1 cellular context compared by ENCODE assay signal in the genomic region with DNA sequence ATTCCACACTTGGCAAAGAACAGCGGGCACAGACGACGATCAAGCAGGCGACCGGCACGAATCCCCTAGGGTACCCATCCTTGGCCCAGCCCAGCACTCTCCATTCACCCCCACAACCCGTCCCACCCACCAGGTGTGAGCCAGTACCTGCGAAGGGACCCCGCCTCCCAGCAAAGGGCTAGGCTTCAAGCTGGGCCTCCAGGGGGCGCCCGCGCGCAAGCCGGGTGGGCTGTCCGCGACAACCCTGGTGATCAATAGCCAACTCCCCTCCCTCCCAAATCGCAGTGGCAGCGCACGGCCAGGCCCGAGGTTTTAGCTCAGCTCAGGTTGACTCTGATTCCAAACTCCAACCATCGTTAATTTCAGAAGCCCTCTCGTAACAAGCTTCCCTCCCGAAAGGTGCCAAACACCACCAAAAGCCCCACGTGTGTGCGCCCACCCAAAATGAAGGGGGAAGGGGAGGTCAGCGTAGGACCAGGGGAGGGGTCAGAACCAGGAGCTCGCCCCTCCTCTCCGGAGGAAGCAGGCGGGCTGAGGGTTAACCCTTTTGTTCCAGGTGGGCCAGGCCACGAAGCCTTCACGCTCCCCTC.
A peak's percentile ranks its signal among the peaks of the same experiment; 100 is the strongest.
TF ChIP-seq lines count a peak whose summit lies in the region.

No MANE protein-coding gene starts in this region.

TF ChIP-seq in HepG2, 621 proteins besides CTCF, POLR2A, EP300 and RAD21 (continued from another document and continues in another):
- TF ChIP-seq, protein P1, sequence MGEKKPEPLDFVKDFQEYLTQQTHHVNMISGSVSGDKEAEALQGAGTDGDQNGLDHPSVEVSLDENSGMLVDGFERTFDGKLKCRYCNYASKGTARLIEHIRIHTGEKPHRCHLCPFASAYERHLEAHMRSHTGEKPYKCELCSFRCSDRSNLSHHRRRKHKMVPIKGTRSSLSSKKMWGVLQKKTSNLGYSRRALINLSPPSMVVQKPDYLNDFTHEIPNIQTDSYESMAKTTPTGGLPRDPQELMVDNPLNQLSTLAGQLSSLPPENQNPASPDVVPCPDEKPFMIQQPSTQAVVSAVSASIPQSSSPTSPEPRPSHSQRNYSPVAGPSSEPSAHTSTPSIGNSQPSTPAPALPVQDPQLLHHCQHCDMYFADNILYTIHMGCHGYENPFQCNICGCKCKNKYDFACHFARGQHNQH (CRISPR knock-in tag; IDR thresholded peaks at IDR 0.05) = peak; percentile 79
- TF ChIP-seq ARNT2 (CRISPR knock-in tag; IDR thresholded peaks at IDR 0.05; ENCODE audit: low read depth) (peak; percentile 86), ZNF160 (CRISPR knock-in tag; IDR thresholded peaks at IDR 0.05) (peak; percentile 82; the same call in 1 of the 2 replicates), MED13 (CRISPR knock-in tag; IDR thresholded peaks at IDR 0.05) (no peak), BHLHE40 (IDR thresholded peaks at IDR 0.05; ENCODE audit: low read length) (peak; percentile 52; the same call in 1 of the 2 replicates), ZNF615 (CRISPR knock-in tag; IDR thresholded peaks at IDR 0.05; ENCODE audit: borderline replicate concordance) (0 out of 2 replicates have a peak, but pooled peaks have one; percentile 85), NONO (IDR thresholded peaks at IDR 0.05) (no peak), NONO (CRISPR knock-in tag; conservative IDR thresholded peaks at IDR 0.05) (peak; percentile 86), CENPX (CRISPR knock-in tag; IDR thresholded peaks at IDR 0.05) (no peak), DNMT1 (CRISPR knock-in tag; IDR thresholded peaks at IDR 0.05) (peak; percentile 39; the same call in 1 of the 2 replicates), NFIB (CRISPR knock-in tag; IDR thresholded peaks at IDR 0.05; ENCODE audit: borderline replicate concordance) (no peak), ZBTB1 (CRISPR knock-in tag; IDR thresholded peaks at IDR 0.05; ENCODE audit: borderline replicate concordance) (no peak), NCOA1 (CRISPR knock-in tag; IDR thresholded peaks at IDR 0.05) (no peak), KAT7 (CRISPR knock-in tag; IDR thresholded peaks at IDR 0.05; ENCODE audit: borderline replicate concordance) (peak; percentile 58; the same call in 1 of the 2 replicates), ZSCAN31 (CRISPR knock-in tag; IDR thresholded peaks at IDR 0.05; ENCODE audit: low read depth) (no peak; the same call in 1 of the 2 replicates), ZFX (CRISPR knock-in tag; IDR thresholded peaks at IDR 0.05; ENCODE audit: low read depth) (peak; percentile 62), KDM5B (CRISPR knock-in tag; IDR thresholded peaks at IDR 0.05; ENCODE audit: borderline replicate concordance) (peak; percentile 84; the same call in 1 of the 2 replicates), ELF1 (CRISPR knock-in tag; IDR thresholded peaks at IDR 0.05) (0 out of 2 replicates have a peak, but pooled peaks have one; percentile 21), ZNF451 (CRISPR knock-in tag; IDR thresholded peaks at IDR 0.05) (peak; percentile 76), IKZF4 (CRISPR knock-in tag; IDR thresholded peaks at IDR 0.05; ENCODE audit: borderline replicate concordance, low read depth, not compliant biosample characterization) (peak; percentile 16), CBX1 (IDR thresholded peaks at IDR 0.05; ENCODE audit: low read depth) (peak; percentile 70), ZNF616 (CRISPR knock-in tag; IDR thresholded peaks at IDR 0.05; ENCODE audit: low read depth) (no peak)
- TF ChIP-seq, protein P2, sequence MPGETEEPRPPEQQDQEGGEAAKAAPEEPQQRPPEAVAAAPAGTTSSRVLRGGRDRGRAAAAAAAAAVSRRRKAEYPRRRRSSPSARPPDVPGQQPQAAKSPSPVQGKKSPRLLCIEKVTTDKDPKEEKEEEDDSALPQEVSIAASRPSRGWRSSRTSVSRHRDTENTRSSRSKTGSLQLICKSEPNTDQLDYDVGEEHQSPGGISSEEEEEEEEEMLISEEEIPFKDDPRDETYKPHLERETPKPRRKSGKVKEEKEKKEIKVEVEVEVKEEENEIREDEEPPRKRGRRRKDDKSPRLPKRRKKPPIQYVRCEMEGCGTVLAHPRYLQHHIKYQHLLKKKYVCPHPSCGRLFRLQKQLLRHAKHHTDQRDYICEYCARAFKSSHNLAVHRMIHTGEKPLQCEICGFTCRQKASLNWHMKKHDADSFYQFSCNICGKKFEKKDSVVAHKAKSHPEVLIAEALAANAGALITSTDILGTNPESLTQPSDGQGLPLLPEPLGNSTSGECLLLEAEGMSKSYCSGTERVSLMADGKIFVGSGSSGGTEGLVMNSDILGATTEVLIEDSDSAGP (CRISPR knock-in tag; IDR thresholded peaks at IDR 0.05; ENCODE audit: borderline replicate concordance) = peak; percentile 85
- TF ChIP-seq, protein P3, sequence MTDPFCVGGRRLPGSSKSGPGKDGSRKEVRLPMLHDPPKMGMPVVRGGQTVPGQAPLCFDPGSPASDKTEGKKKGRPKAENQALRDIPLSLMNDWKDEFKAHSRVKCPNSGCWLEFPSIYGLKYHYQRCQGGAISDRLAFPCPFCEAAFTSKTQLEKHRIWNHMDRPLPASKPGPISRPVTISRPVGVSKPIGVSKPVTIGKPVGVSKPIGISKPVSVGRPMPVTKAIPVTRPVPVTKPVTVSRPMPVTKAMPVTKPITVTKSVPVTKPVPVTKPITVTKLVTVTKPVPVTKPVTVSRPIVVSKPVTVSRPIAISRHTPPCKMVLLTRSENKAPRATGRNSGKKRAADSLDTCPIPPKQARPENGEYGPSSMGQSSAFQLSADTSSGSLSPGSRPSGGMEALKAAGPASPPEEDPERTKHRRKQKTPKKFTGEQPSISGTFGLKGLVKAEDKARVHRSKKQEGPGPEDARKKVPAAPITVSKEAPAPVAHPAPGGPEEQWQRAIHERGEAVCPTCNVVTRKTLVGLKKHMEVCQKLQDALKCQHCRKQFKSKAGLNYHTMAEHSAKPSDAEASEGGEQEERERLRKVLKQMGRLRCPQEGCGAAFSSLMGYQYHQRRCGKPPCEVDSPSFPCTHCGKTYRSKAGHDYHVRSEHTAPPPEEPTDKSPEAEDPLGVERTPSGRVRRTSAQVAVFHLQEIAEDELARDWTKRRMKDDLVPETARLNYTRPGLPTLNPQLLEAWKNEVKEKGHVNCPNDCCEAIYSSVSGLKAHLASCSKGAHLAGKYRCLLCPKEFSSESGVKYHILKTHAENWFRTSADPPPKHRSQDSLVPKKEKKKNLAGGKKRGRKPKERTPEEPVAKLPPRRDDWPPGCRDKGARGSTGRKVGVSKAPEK (CRISPR knock-in tag; IDR thresholded peaks at IDR 0.05; ENCODE audit: borderline replicate concordance) = peak; percentile 97
- TF ChIP-seq, protein P4, sequence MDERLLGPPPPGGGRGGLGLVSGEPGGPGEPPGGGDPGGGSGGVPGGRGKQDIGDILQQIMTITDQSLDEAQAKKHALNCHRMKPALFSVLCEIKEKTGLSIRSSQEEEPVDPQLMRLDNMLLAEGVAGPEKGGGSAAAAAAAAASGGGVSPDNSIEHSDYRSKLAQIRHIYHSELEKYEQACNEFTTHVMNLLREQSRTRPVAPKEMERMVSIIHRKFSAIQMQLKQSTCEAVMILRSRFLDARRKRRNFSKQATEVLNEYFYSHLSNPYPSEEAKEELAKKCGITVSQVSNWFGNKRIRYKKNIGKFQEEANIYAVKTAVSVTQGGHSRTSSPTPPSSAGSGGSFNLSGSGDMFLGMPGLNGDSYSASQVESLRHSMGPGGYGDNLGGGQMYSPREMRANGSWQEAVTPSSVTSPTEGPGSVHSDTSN (CRISPR knock-in tag; IDR thresholded peaks at IDR 0.05) = no peak; the same call in 1 of the 2 replicates
- TF ChIP-seq, protein P5, sequence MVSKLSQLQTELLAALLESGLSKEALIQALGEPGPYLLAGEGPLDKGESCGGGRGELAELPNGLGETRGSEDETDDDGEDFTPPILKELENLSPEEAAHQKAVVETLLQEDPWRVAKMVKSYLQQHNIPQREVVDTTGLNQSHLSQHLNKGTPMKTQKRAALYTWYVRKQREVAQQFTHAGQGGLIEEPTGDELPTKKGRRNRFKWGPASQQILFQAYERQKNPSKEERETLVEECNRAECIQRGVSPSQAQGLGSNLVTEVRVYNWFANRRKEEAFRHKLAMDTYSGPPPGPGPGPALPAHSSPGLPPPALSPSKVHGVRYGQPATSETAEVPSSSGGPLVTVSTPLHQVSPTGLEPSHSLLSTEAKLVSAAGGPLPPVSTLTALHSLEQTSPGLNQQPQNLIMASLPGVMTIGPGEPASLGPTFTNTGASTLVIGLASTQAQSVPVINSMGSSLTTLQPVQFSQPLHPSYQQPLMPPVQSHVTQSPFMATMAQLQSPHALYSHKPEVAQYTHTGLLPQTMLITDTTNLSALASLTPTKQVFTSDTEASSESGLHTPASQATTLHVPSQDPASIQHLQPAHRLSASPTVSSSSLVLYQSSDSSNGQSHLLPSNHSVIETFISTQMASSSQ (IDR thresholded peaks at IDR 0.05; ENCODE audit: low read depth) = no peak
- TF ChIP-seq, protein P5 (CRISPR knock-in tag; IDR thresholded peaks at IDR 0.05; ENCODE audit: borderline replicate concordance) = 0 out of 2 replicates have a peak, but pooled peaks have one; percentile 25
- TF ChIP-seq, protein P6, sequence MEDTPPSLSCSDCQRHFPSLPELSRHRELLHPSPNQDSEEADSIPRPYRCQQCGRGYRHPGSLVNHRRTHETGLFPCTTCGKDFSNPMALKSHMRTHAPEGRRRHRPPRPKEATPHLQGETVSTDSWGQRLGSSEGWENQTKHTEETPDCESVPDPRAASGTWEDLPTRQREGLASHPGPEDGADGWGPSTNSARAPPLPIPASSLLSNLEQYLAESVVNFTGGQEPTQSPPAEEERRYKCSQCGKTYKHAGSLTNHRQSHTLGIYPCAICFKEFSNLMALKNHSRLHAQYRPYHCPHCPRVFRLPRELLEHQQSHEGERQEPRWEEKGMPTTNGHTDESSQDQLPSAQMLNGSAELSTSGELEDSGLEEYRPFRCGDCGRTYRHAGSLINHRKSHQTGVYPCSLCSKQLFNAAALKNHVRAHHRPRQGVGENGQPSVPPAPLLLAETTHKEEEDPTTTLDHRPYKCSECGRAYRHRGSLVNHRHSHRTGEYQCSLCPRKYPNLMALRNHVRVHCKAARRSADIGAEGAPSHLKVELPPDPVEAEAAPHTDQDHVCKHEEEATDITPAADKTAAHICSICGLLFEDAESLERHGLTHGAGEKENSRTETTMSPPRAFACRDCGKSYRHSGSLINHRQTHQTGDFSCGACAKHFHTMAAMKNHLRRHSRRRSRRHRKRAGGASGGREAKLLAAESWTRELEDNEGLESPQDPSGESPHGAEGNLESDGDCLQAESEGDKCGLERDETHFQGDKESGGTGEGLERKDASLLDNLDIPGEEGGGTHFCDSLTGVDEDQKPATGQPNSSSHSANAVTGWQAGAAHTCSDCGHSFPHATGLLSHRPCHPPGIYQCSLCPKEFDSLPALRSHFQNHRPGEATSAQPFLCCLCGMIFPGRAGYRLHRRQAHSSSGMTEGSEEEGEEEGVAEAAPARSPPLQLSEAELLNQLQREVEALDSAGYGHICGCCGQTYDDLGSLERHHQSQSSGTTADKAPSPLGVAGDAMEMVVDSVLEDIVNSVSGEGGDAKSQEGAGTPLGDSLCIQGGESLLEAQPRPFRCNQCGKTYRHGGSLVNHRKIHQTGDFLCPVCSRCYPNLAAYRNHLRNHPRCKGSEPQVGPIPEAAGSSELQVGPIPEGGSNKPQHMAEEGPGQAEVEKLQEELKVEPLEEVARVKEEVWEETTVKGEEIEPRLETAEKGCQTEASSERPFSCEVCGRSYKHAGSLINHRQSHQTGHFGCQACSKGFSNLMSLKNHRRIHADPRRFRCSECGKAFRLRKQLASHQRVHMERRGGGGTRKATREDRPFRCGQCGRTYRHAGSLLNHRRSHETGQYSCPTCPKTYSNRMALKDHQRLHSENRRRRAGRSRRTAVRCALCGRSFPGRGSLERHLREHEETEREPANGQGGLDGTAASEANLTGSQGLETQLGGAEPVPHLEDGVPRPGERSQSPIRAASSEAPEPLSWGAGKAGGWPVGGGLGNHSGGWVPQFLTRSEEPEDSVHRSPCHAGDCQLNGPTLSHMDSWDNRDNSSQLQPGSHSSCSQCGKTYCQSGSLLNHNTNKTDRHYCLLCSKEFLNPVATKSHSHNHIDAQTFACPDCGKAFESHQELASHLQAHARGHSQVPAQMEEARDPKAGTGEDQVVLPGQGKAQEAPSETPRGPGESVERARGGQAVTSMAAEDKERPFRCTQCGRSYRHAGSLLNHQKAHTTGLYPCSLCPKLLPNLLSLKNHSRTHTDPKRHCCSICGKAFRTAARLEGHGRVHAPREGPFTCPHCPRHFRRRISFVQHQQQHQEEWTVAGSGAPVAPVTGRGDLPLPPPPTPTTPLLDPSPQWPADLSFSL (CRISPR knock-in tag; IDR thresholded peaks at IDR 0.05) = peak; percentile 21; the same call in 1 of the 2 replicates
- TF ChIP-seq, protein P7, sequence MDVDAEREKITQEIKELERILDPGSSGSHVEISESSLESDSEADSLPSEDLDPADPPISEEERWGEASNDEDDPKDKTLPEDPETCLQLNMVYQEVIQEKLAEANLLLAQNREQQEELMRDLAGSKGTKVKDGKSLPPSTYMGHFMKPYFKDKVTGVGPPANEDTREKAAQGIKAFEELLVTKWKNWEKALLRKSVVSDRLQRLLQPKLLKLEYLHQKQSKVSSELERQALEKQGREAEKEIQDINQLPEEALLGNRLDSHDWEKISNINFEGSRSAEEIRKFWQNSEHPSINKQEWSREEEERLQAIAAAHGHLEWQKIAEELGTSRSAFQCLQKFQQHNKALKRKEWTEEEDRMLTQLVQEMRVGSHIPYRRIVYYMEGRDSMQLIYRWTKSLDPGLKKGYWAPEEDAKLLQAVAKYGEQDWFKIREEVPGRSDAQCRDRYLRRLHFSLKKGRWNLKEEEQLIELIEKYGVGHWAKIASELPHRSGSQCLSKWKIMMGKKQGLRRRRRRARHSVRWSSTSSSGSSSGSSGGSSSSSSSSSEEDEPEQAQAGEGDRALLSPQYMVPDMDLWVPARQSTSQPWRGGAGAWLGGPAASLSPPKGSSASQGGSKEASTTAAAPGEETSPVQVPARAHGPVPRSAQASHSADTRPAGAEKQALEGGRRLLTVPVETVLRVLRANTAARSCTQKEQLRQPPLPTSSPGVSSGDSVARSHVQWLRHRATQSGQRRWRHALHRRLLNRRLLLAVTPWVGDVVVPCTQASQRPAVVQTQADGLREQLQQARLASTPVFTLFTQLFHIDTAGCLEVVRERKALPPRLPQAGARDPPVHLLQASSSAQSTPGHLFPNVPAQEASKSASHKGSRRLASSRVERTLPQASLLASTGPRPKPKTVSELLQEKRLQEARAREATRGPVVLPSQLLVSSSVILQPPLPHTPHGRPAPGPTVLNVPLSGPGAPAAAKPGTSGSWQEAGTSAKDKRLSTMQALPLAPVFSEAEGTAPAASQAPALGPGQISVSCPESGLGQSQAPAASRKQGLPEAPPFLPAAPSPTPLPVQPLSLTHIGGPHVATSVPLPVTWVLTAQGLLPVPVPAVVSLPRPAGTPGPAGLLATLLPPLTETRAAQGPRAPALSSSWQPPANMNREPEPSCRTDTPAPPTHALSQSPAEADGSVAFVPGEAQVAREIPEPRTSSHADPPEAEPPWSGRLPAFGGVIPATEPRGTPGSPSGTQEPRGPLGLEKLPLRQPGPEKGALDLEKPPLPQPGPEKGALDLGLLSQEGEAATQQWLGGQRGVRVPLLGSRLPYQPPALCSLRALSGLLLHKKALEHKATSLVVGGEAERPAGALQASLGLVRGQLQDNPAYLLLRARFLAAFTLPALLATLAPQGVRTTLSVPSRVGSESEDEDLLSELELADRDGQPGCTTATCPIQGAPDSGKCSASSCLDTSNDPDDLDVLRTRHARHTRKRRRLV (CRISPR knock-in tag; IDR thresholded peaks at IDR 0.05) = peak; percentile 51
